1 cellular context compared by ENCODE assay signal in genomic region chr7:143243011-143243410, GRCh38.
TF ChIP-seq lines count a peak whose summit lies in the region.

No MANE protein-coding gene starts in this region.

TF ChIP-seq in K562, 482 proteins besides CTCF, POLR2A, EP300 and RAD21:
- TF ChIP-seq CLOCK (CRISPR knock-in tag; IDR thresholded peaks at IDR 0.05; ENCODE audit: borderline replicate concordance) (no peak), SMARCC2 (IDR thresholded peaks at IDR 0.05; ENCODE audit: low read depth) (no peak), ETS2 (tag; IDR thresholded peaks at IDR 0.05; ENCODE audit: borderline replicate concordance, poor library complexity, severe bottlenecking) (no peak), ZNF282 (CRISPR knock-in tag; IDR thresholded peaks at IDR 0.05) (no peak), PRDM10 (IDR thresholded peaks at IDR 0.05; ENCODE audit: partially characterized antibody) (no peak)
